In the genomic region with DNA sequence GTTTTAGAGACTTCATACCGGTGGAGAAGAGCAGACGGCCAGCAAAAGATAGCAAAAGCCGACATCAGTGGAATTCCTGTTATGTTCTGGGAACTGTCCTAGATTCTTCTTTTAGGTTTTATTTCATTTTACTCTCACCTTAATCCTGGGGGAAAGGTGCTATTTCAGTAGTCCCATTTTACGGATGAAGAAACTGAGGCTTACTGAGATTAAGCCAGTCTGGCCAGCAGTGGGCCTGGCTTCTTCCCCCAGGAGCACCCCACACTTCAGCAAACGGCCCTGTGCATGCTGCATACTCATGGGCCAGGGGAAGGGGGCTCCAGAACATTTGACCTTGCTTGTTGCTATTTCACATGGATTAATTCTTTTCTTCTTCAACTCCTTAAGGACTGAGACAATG, we compare ENCODE assay signal across 9 cellular contexts. TPM values are rescaled to one million over a fixed set of nuclear protein-coding genes. Genes with fewer than 3 reads are reported as not detected.
"Had no signal": no experiment of that assay in that cellular context is flagged by ENCODE, and none has a peak within 500 bp of the region (broad histone marks: within the 10 kb centered on the region; RNA-seq: fewer than 3 reads in every experiment).

No MANE protein-coding gene starts in this region.

- FAIRE-seq: H1, H54 had no signal

- H3K4me3 ChIP-seq: GM23338 had no signal

- H3K27ac ChIP-seq: HL-60 had no signal

- H2AFZ ChIP-seq: GM23338 had no signal

- H3K4me2 ChIP-seq: GM23338 had no signal

- ATAC-seq: GM23338 had no signal

- DNase-seq: H9, HCEC 1CT, IMR-90, KBM-7 had no signal

RNA-seq across cellular contexts. Expression of a gene that starts 56.7 kb away (rescaled TPM):
- total RNA-seq: H1, H9, HT1080, IMR-90 had no signal
- polyA plus RNA-seq: GM23338, IMR-90 had no signal
